In genomic region chr2:161063946-161064306, GRCh38 we compare ENCODE assay signal across 9 cellular contexts.
DNase-seq lines count a peak whose midpoint lies in the region; ATAC-seq and FAIRE-seq lines count a peak whose summit lies in the region.
"Had no signal": no experiment of that assay in that cellular context is flagged by ENCODE, and none has a peak within 500 bp of the region (broad histone marks: within the 10 kb centered on the region; RNA-seq: fewer than 3 reads in every experiment).

No MANE protein-coding gene starts in this region.

- no peak for DNase-seq in left lobe of liver (ENCODE audit: low spot score)
- DNase-seq in HTR-8/SVneo (ENCODE audit: insufficient read length, low spot score) = no peak
- DNase-seq in SHP77 treated with DMSO at 0.1 percent for 48 hours (lab: John Stamatoyannopoulos, UW) = no peak
- DNase-seq in NCI-H2227 (lab: John Stamatoyannopoulos, UW; ENCODE audit: unreplicated experiment) = no peak
- DNase-seq in NOMO-1 treated with dmso at 0.1 percent for 144 hours (lab: John Stamatoyannopoulos, UW; ENCODE audit: unreplicated experiment) = no peak
- DNase-seq: upper lobe of right lung had no signal

- ATAC-seq in GM18858 (IDR thresholded peaks at IDR 0.05; ENCODE audit: unreplicated experiment) = peak; percentile 12
- peak; percentile 38 for ATAC-seq in GM21786 (IDR thresholded peaks at IDR 0.05; ENCODE audit: unreplicated experiment)
- ATAC-seq in HG03558 (IDR thresholded peaks at IDR 0.05; ENCODE audit: extremely low read depth, unreplicated experiment) = peak; percentile 11
- ATAC-seq in left lobe of liver = peak; percentile 38

- no peak for FAIRE-seq in HTR-8/SVneo (lab: Jason Lieb, UNC)
